ENCODE assay signal across 17 cellular contexts in genomic region chr5:143147918-143148317, GRCh38.
DNase-seq lines count a peak whose midpoint lies in the region; ATAC-seq, FAIRE-seq and TF ChIP-seq lines count a peak whose summit lies in the region.
"Had no signal": no experiment of that assay in that cellular context is flagged by ENCODE, and none has a peak within 500 bp of the region (broad histone marks: within the 10 kb centered on the region; RNA-seq: fewer than 3 reads in every experiment).

No MANE protein-coding gene starts in this region.

- DNase-seq in GM04504 (ENCODE audit: low read depth) = peak; percentile 72
- DNase-seq in adrenal gland = peak in 4 of 7 donors; percentile 25 to 39 (median 31)
- peak; percentile 86 for DNase-seq in left kidney (ENCODE audit: low read depth, low spot score)
- DNase-seq in MM.1S = no peak
- DNase-seq in substantia nigra (lab: John Stamatoyannopoulos, UW) = no peak
- DNase-seq in RCC 7860 (ENCODE audit: low spot score) = no peak
- DNase-seq: activated CD4-positive, CD25-positive, alpha-beta regulatory T cell treated with anti-CD3 and anti-CD28 coated beads, Interleukin-2, amount 50 U/mL, for 72 hours; activated T-cell treated with anti-CD3 and anti-CD28 coated beads for 4 hours; DMS 273 treated with DMSO at 0.1 percent for 48 hours; NCI-H1436; NCI-H526; T-helper 2 cell; upper lobe of left lung had no signal

- H3K4me3 ChIP-seq in adrenal gland = no peak overlapping the region
- H3K4me3 ChIP-seq in skeletal muscle tissue (ENCODE audit: low read length in 3 of 3) = no peak overlapping the region
- no peak overlapping the region for H3K4me3 ChIP-seq in MM.1S (ENCODE audit: low read length)
- H3K4me3 ChIP-seq: lung, upper lobe of left lung had no signal

- no peaks in the 10 kb centered on the region for H3K79me2 ChIP-seq in MM.1S (ENCODE audit: low read length)

- intact Hi-C loops in adrenal gland (cut with DNase I) = no loop called here

- H3K4me1 ChIP-seq in adrenal gland (replicated peaks in 1 of 2) (peaks cover 0 to 26% of the 10 kb centered on the region in 2 donors), skeletal muscle tissue (ENCODE audit: control insufficient read depth in 3 of 3, insufficient read depth in 3 of 3, low read length in 3 of 3) (peaks cover 14 to 39% (median 31%) of the 10 kb centered on the region in 3 donors), MM.1S (ENCODE audit: low read length) (no peaks in the 10 kb centered on the region)

- no peaks in the 10 kb centered on the region for H3K9me3 ChIP-seq in adrenal gland (replicated peaks in 1 of 3)
- H3K9me3 ChIP-seq in skeletal muscle tissue (ENCODE audit: control insufficient read depth in 3 of 3, low read length in 3 of 3) = no peaks in the 10 kb centered on the region
- no peaks in the 10 kb centered on the region for H3K9me3 ChIP-seq in MM.1S (replicated peaks; ENCODE audit: insufficient read depth, low read length)
- H3K9me3 ChIP-seq: upper lobe of left lung had no signal

- H4K20me1 ChIP-seq in MM.1S (ENCODE audit: insufficient read depth, low read length) = no peaks in the 10 kb centered on the region

- no peak for TF ChIP-seq CTCF in adrenal gland (IDR thresholded peaks at IDR 0.05)
- TF ChIP-seq CTCF in MM.1S (IDR thresholded peaks at IDR 0.05; ENCODE audit: low read length) = no peak

- H3K4me2 ChIP-seq in MM.1S (ENCODE audit: low read depth, low read length) = no peak overlapping the region

- H2AFZ ChIP-seq in MM.1S (ENCODE audit: low read length) = no peak overlapping the region

- no peak overlapping the region for H3K9ac ChIP-seq in skeletal muscle tissue (ENCODE audit: low read depth in 1 of 3, low read length in 3 of 3)
- no peak overlapping the region for H3K9ac ChIP-seq in MM.1S (ENCODE audit: low read length)

- ATAC-seq in GM21360 (IDR thresholded peaks at IDR 0.05; ENCODE audit: unreplicated experiment) = no peak

- H3K27ac ChIP-seq in adrenal gland (peak overlapping the region in 2 of 5 donors; percentile 7 to 48), skeletal muscle tissue (ENCODE audit: low read depth, low read length) (peak overlapping the region; percentile 6), MM.1S (ENCODE audit: low read length) (no peak overlapping the region), substantia nigra (ENCODE audit: low read depth, low read length, poor library complexity, severe bottlenecking) (no peak overlapping the region)
- H3K27ac ChIP-seq: epithelial cell of prostate had no signal

- H3K36me3 ChIP-seq in adrenal gland (replicated peaks in 1 of 2) (no peaks in the 10 kb centered on the region), skeletal muscle tissue (ENCODE audit: control insufficient read depth in 3 of 3, insufficient read depth in 3 of 3, low read length in 3 of 3) (peaks cover 0 to 3% (median 2%) of the 10 kb centered on the region in 3 donors), MM.1S (replicated peaks; ENCODE audit: insufficient read depth, low read length) (no peaks in the 10 kb centered on the region)

- H3F3A ChIP-seq in MM.1S (ENCODE audit: insufficient read depth, low read length) = no peaks in the 10 kb centered on the region

- TF ChIP-seq POLR2A in adrenal gland (IDR thresholded peaks at IDR 0.05) = no peak

- FAIRE-seq in RCC 7860 (lab: Jason Lieb, UNC) = no peak

- H3K27me3 ChIP-seq in adrenal gland (no peaks in the 10 kb centered on the region), skeletal muscle tissue (ENCODE audit: control insufficient read depth in 3 of 3, insufficient read depth in 3 of 3, low read length in 3 of 3) (no peaks in the 10 kb centered on the region), MM.1S (replicated peaks; ENCODE audit: insufficient read depth, low read length) (no peaks in the 10 kb centered on the region)
- H3K27me3 ChIP-seq: upper lobe of left lung had no signal

- 47 to 67% (median 59%) methylated on average over 6 of the region's 6 CpGs for WGBS in adrenal gland, 4 donors

- no peaks in the 10 kb centered on the region for H3K9me2 ChIP-seq in MM.1S (replicated peaks; ENCODE audit: insufficient read depth, low read length)

Comparison
In these comparisons a context has a peak if more than half of its experiments do, and no peak if none do; other contexts are left out.
1. DNase-seq: peak in GM04504 (single experiment), adrenal gland (4 of 7) and left kidney (single experiment); none in MM.1S (single experiment), substantia nigra (0 of 49) and RCC 7860 (single experiment).